8 cellular contexts compared by ENCODE assay signal in genomic region chr6:142943746-142944125, GRCh38. TPM values are rescaled to one million over a fixed set of nuclear protein-coding genes. Genes with fewer than 3 reads are reported as not detected.
DNase-seq lines count a peak whose midpoint lies in the region; ATAC-seq and TF ChIP-seq lines count a peak whose summit lies in the region.

No MANE protein-coding gene starts in this region.

- H3K27me3 ChIP-seq in PC-9 (ENCODE audit: insufficient read depth, low read depth) (no peaks in the 10 kb centered on the region), hepatocyte (no peaks in the 10 kb centered on the region), spleen (replicated peaks in 1 of 7) (no peaks in the 10 kb centered on the region)

- H3K79me2 ChIP-seq in PC-9 (ENCODE audit: low read depth): peaks cover 56% of the 10 kb centered on the region
- peaks cover 51% of the 10 kb centered on the region for H3K79me2 ChIP-seq in hepatocyte

- no peaks in the 10 kb centered on the region for H3K27me3 Mint-ChIP-seq in activated naive CD8-positive, alpha-beta T cell

- DNase-seq in EH (ENCODE audit: low read depth) (peak; percentile 44), PC-9 (peak in 1 of 2 experiments; percentile 14), hepatocyte (ENCODE audit: low spot score) (peak; percentile 19), spleen (peak; percentile 78), midbrain (lab: John Stamatoyannopoulos, UW) (no peak), NCI-H82 treated with DMSO at 0.1 percent for 48 hours (lab: John Stamatoyannopoulos, UW; ENCODE audit: unreplicated experiment) (no peak)

- POLR2A ChIA-PET in PC-9 (lab: Charles Lee; ENCODE audit: unreplicated experiment): interaction anchor here (0.6 kb wide), 1 partner anchor 182 kb away, joined by 6 read pairs; no protein-coding TSS in a partner anchor

- H3K27ac Mint-ChIP-seq in activated naive CD8-positive, alpha-beta T cell: peak overlapping the region; percentile 100

- peaks cover 61% of the 10 kb centered on the region for H3K4me1 Mint-ChIP-seq in activated naive CD8-positive, alpha-beta T cell (ENCODE audit: low read depth)

- no peaks in the 10 kb centered on the region for H3K9me3 Mint-ChIP-seq in activated naive CD8-positive, alpha-beta T cell (ENCODE audit: low read depth)

- H3K4me3 ChIP-seq in PC-9 (peak overlapping the region; percentile 89), hepatocyte (peak overlapping the region; percentile 12), spleen (peak overlapping the region; percentile 31 to 90 (median 76))

- no peak for TF ChIP-seq POLR2A in spleen (IDR thresholded peaks at IDR 0.05)

- intact Hi-C loops in PC-9 (cut with micrococcal nuclease; ENCODE audit: unreplicated experiment): loop anchor here (1.0 to 10.0 kb wide), 3 partner anchors 58 to 731 kb away; partner anchors contain the start of gene PHACTR2
- intact Hi-C loops in spleen (cut with DNase I; ENCODE audit: low total_unique reads): loop anchor here (10.0 kb wide), 1 partner anchor 119 kb away; no protein-coding TSS in a partner anchor

- H3K4me1 ChIP-seq in PC-9 (replicated peaks; ENCODE audit: insufficient read depth) (peaks cover 33% of the 10 kb centered on the region), hepatocyte (ENCODE audit: insufficient read depth) (peaks cover 9% of the 10 kb centered on the region), spleen (peaks cover 35 to 66% (median 52%) of the 10 kb centered on the region in 6 donors)

- no TSS peak for BruUV-seq in PC-9 (replicated peaks; lab: Mats Ljungman, UMichigan)

- peaks cover 13% of the 10 kb centered on the region for H3F3A ChIP-seq in PC-9 (ENCODE audit: insufficient read depth, low read depth)

- WGBS in hepatocyte (ENCODE audit: low lambda C conversion rate, missing lambda C conversion rate): 14% methylated on average over 8 of the region's 8 CpGs
- 7 to 20% (median 10%) methylated on average over 8 of the region's 8 CpGs for whole genome bisulfite sequencing in spleen, 5 donors

- no peak for ATAC-seq in HG02870 (IDR thresholded peaks at IDR 0.05; ENCODE audit: unreplicated experiment)

- H3K4me3 Mint-ChIP-seq in activated naive CD8-positive, alpha-beta T cell: peak overlapping the region; percentile 97

- peak overlapping the region; percentile 93 for H3K4me2 ChIP-seq in PC-9
- H3K4me2 ChIP-seq in hepatocyte: peak overlapping the region; percentile 76

- no peaks in the 10 kb centered on the region for H3K9me2 ChIP-seq in PC-9 (ENCODE audit: insufficient read depth)
- no peaks in the 10 kb centered on the region for H3K9me2 ChIP-seq in hepatocyte (replicated peaks; ENCODE audit: insufficient read depth)

- H3K36me3 Mint-ChIP-seq in activated naive CD8-positive, alpha-beta T cell: peaks cover 5% of the 10 kb centered on the region

- H4K20me1 ChIP-seq in PC-9 (ENCODE audit: insufficient read depth) (no peaks in the 10 kb centered on the region; the same call in 1 of the 2 replicates), hepatocyte (ENCODE audit: insufficient read depth, poor library complexity, severe bottlenecking) (peaks cover 11% of the 10 kb centered on the region)

- CTCF ChIA-PET in PC-9 (lab: Charles Lee): interaction anchor here (0.6 to 1.6 kb wide), 2 partner anchors 58 to 101 kb away, joined by 3 to 4 read pairs; no protein-coding TSS in a partner anchor

- H3K9me3 ChIP-seq in PC-9 (ENCODE audit: insufficient read depth, low read depth) (no peaks in the 10 kb centered on the region), hepatocyte (ENCODE audit: low read depth) (no peaks in the 10 kb centered on the region), spleen (no peaks in the 10 kb centered on the region)

- H3K36me3 ChIP-seq in PC-9 (ENCODE audit: low read depth): no peaks in the 10 kb centered on the region
- H3K36me3 ChIP-seq in hepatocyte (replicated peaks; ENCODE audit: insufficient read depth, low read depth): no peaks in the 10 kb centered on the region
- no peaks in the 10 kb centered on the region for H3K36me3 ChIP-seq in spleen

- peak overlapping the region; percentile 88; the same call in 1 of the 2 replicates for H2AFZ ChIP-seq in PC-9
- no peak overlapping the region for H2AFZ ChIP-seq in hepatocyte

- no peak for TF ChIP-seq CTCF in PC-9 (conservative IDR thresholded peaks at IDR 0.05)
- no peak for TF ChIP-seq CTCF in hepatocyte (IDR thresholded peaks at IDR 0.05; ENCODE audit: poor library complexity)
- TF ChIP-seq CTCF in spleen (IDR thresholded peaks at IDR 0.05 in 8 of 11, conservative IDR thresholded peaks at IDR 0.05 in 3 of 11): no peak

- H3K27ac ChIP-seq in PC-9 (peak overlapping the region; percentile 76), hepatocyte (peak overlapping the region; percentile 100), spleen (peak overlapping the region; percentile 86 to 99 (median 99))

RNA-seq across cellular contexts. Expression of gene HIVEP2, which starts 1.2 kb away (rescaled TPM):
- total RNA-seq in PC-9 (2021) (10.3 and 12.4 TPM in 2 replicates), hepatocyte (9.4 TPM in 2 replicates), spleen (10 to 100 TPM; 26.8 to 41.3 (median 32.7) TPM)
- polyA plus RNA-seq in hepatocyte (3.3 and 3.9 TPM in 2 replicates), spleen (1 to 10 TPM; 2.5 to 3.2 (median 3.0) TPM)

Comparison
In these comparisons a context has a peak if more than half of its experiments do, and no peak if none do; other contexts are left out.
1. DNase-seq: peak in EH (single experiment), hepatocyte (single experiment) and spleen (single experiment); none in midbrain (single experiment) and NCI-H82 treated with DMSO at 0.1 percent for 48 hours (single experiment).
2. H3K4me3 ChIP-seq: peak in every context shown above with its lines; median percentile 89 in PC-9; 76 in spleen; 12 in hepatocyte.
3. Peak in every context shown above with its lines, with median percentiles within 50 percentile points of each other: H3K27ac ChIP-seq.